In the genomic region with DNA sequence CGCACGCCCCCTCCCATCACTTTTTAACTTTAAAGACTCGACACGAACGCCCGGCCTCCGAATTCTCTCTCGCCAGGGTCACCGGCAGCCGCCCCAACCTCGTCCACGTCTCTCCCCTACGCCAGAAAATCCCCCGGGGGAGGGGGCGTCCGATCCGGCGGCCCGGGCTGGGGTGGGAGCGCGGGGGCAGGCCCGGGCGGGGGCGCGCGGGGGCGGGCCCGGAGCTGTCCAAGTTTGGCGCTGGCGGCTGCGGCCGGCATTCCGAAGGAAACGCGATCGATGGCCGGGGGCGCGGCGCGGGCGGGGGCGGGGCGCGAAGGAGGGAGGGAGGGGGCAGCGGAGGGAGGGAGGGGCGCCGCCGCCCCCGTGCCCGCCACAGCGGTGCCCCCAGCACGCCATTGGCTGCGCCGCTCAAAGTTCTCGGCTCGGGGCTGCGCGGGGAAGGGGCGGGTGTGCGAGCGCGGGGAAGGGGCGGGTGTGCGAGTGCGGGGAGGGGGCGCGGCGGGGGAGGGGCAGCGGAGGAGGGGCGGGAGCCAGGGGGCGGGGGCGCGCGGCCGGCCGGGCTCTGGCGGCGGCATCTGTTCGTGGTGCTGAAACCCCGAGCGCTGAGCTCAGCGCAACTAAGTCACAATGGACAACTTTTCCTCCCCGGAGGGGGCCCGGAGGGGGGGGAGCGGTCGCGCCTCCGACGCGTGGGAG, we compare ENCODE assay signal across 8 cellular contexts. TPM values are rescaled to one million over a fixed set of nuclear protein-coding genes. Genes with fewer than 3 reads are reported as not detected.
DNase-seq lines count a peak whose midpoint lies in the region; ATAC-seq and FAIRE-seq lines count a peak whose summit lies in the region.

No MANE protein-coding gene starts in this region.

- ATAC-seq in GM19463 (IDR thresholded peaks at IDR 0.05; ENCODE audit: unreplicated experiment) (no peak), GM19395 (IDR thresholded peaks at IDR 0.05; ENCODE audit: unreplicated experiment) (no peak)

- peak; percentile 28 for DNase-seq in AG08395 (ENCODE audit: low spot score)
- peak; percentile 2 for DNase-seq in M059J (ENCODE audit: low read depth)
- peak; percentile 38 for DNase-seq in dermis blood vessel endothelial cell
- peak; percentile 56 for DNase-seq in myocyte (ENCODE audit: low read depth)
- no peak for DNase-seq in RCC 7860 (ENCODE audit: low spot score)
- DNase-seq in NOMO-1 (lab: John Stamatoyannopoulos, UW; ENCODE audit: unreplicated experiment in 2 of 2): no peak

- no peak for FAIRE-seq in RCC 7860 (lab: Jason Lieb, UNC)

RNA-seq across cellular contexts. Expression of a gene that starts 2.4 kb away (rescaled TPM):
- not detected in 2 replicates for total RNA-seq in M059J (2014; rRNA removed; shearing (Covaris generic))
- total RNA-seq in dermis blood vessel endothelial cell (under 0.01 TPM in 1 of 2 replicates, not detected in the other), myocyte (0.35 and 1.9 TPM in 2 replicates)
- 0.34 TPM for polyA plus RNA-seq in myocyte (2012)

Comparison
In these comparisons a context has a peak if more than half of its experiments do, and no peak if none do; other contexts are left out.
1. DNase-seq: peak in AG08395 (single experiment), M059J (single experiment), dermis blood vessel endothelial cell (single experiment) and myocyte (single experiment); none in RCC 7860 (single experiment) and NOMO-1 (0 of 2).